In the genomic region with DNA sequence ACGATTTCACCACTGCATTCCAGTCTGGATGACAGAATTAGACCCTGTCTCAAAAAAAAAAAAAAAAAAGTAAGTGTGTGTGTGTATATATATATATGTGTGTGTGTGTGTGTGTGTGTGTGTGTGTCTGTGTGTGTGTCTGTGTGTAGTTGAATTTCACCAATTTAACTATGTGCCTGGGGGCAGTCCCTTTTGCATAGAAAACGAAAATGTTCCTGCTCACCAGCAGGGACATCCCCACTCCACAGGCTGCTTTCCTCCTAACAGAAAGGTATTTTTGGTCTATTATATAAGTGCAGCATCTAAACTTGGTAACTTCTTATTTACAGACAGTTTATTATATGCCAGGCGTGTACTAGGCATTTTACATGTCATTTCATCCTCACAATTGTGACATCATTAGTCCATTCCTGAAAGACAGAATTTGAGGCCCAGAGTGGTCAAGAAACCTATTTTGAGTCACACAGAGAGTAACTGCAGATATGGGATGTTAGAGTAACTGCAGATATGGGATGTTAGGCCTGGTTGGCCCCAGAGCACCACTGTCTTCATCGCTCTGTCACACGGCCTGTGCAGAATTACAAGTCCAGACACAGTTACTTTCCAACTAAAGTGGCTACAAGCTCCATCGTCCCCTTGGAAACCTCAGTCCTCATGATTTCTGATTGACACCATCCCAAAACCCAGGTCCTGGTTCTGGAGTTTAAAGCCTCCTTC, we compare ENCODE assay signal across 23 cellular contexts.
"Had no signal": no experiment of that assay in that cellular context is flagged by ENCODE, and none has a peak within 500 bp of the region (broad histone marks: within the 10 kb centered on the region; RNA-seq: fewer than 3 reads in every experiment).

No MANE protein-coding gene starts in this region.

- H3K27me3 ChIP-seq: colonic mucosa, heart left ventricle, testis had no signal

- H3K4me3 ChIP-seq: colonic mucosa, dorsolateral prefrontal cortex, heart left ventricle, prostate gland, testis had no signal

- H3K9me3 ChIP-seq: colonic mucosa, prostate gland, testis had no signal

- H3K36me3 Mint-ChIP-seq: activated naive CD8-positive, alpha-beta T cell treated with anti-CD3 and anti-CD28 coated beads, Interleukin-2, amount 10 ng/mL, durations not matched to agents 7 days and 5 days; natural killer cell; stimulated activated effector memory CD8-positive, alpha-beta T cell treated with anti-CD3 and anti-CD28 coated beads, Interleukin-12 subunit alpha, Interleukin-12 subunit beta, amount 100 ng/mL, for 72 hours; T-cell had no signal

- H3K27ac ChIP-seq: colonic mucosa, dorsolateral prefrontal cortex, heart left ventricle, prostate gland, testis, VCaP had no signal

- H3K36me3 ChIP-seq: colonic mucosa, heart left ventricle, prostate gland had no signal

- ATAC-seq: heart left ventricle; left ventricle myocardium superior; natural killer cell; stimulated activated effector memory CD8-positive, alpha-beta T cell treated with anti-CD3 and anti-CD28 coated beads, Interleukin-12 subunit alpha, Interleukin-12 subunit beta, amount 100 ng/mL, for 72 hours; T-cell had no signal

- H3K4me3 Mint-ChIP-seq: activated naive CD8-positive, alpha-beta T cell treated with anti-CD3 and anti-CD28 coated beads, Interleukin-2, amount 10 ng/mL, durations not matched to agents 7 days and 5 days; natural killer cell; stimulated activated effector memory CD8-positive, alpha-beta T cell treated with anti-CD3 and anti-CD28 coated beads, Interleukin-12 subunit alpha, Interleukin-12 subunit beta, amount 100 ng/mL, for 72 hours; T-cell; T-helper 2 cell treated with Interferon-gamma antibody and Interleukin-4, amounts not matched to agents 5 μg/mL and 100 μg/mL, for 36 hours had no signal

- H3K4me1 Mint-ChIP-seq: activated naive CD8-positive, alpha-beta T cell treated with anti-CD3 and anti-CD28 coated beads, Interleukin-2, amount 10 ng/mL, durations not matched to agents 7 days and 5 days; natural killer cell; stimulated activated effector memory CD8-positive, alpha-beta T cell treated with anti-CD3 and anti-CD28 coated beads, Interleukin-12 subunit alpha, Interleukin-12 subunit beta, amount 100 ng/mL, for 72 hours; T-cell had no signal

- DNase-seq: activated CD4-positive, alpha-beta T cell treated with anti-CD3 and anti-CD28 coated beads, Interleukin-2, amount 50 U/mL, for 4 hours; activated gamma-delta T cell; activated naive CD8-positive, alpha-beta T cell treated with anti-CD3 and anti-CD28 coated beads, Interleukin-2, amount 10 ng/mL, durations not matched to agents 7 days and 5 days; activated T-cell treated with anti-CD3 and anti-CD28 coated beads for 4 hours; amygdala; colonic mucosa; dorsolateral prefrontal cortex; heart left ventricle; left ventricle myocardium superior; mammary epithelial cell; midbrain; natural killer cell; stimulated activated CD4-positive, alpha-beta T cell treated with anti-CD3 and anti-CD28 coated beads, Interleukin-12 subunit alpha, Interleukin-12 subunit beta, amount 100 ng/mL, for 4 hours; stimulated activated CD4-positive, alpha-beta T cell treated with anti-CD3 and anti-CD28 coated beads, Interleukin-1b, Interleukin-23, amount 100 ng/mL, for 48 hours; T-cell; testis; trophoblast cell had no signal

- H3K9me3 Mint-ChIP-seq: activated naive CD8-positive, alpha-beta T cell treated with anti-CD3 and anti-CD28 coated beads, Interleukin-2, amount 10 ng/mL, durations not matched to agents 7 days and 5 days; natural killer cell; stimulated activated effector memory CD8-positive, alpha-beta T cell treated with anti-CD3 and anti-CD28 coated beads, Interleukin-12 subunit alpha, Interleukin-12 subunit beta, amount 100 ng/mL, for 72 hours; T-cell; T-helper 2 cell treated with Interferon-gamma antibody and Interleukin-4, amounts not matched to agents 5 μg/mL and 100 μg/mL, for 36 hours had no signal

- H3K27ac Mint-ChIP-seq: activated naive CD8-positive, alpha-beta T cell treated with anti-CD3 and anti-CD28 coated beads, Interleukin-2, amount 10 ng/mL, durations not matched to agents 7 days and 5 days; natural killer cell; stimulated activated effector memory CD8-positive, alpha-beta T cell treated with anti-CD3 and anti-CD28 coated beads, Interleukin-12 subunit alpha, Interleukin-12 subunit beta, amount 100 ng/mL, for 72 hours; T-cell; T-helper 2 cell treated with Interferon-gamma antibody and Interleukin-4, amounts not matched to agents 5 μg/mL and 100 μg/mL, for 36 hours had no signal

- FAIRE-seq: bronchial epithelial cell, islet of Langerhans had no signal

- H3K4me1 ChIP-seq: colonic mucosa, heart left ventricle, prostate gland, testis had no signal
